Comparison of ENCODE assay signal across 2 cellular contexts in genomic region chr17:57125866-57126265, GRCh38.
TF ChIP-seq lines count a peak whose summit lies in the region.

No MANE protein-coding gene starts in this region.

TF ChIP-seq in HepG2, 621 proteins besides CTCF, POLR2A, EP300 and RAD21:
- TF ChIP-seq ZNF614 (CRISPR knock-in tag; IDR thresholded peaks at IDR 0.05; ENCODE audit: borderline replicate concordance), result no peak
- no peak for TF ChIP-seq HNRNPL (IDR thresholded peaks at IDR 0.05; ENCODE audit: low read depth, low read length)
- TF ChIP-seq RBM22 (optimal IDR thresholded peaks at IDR 0.05; ENCODE audit: low read length), result peak; percentile 45
- no peak for TF ChIP-seq ZNF720 (CRISPR knock-in tag; IDR thresholded peaks at IDR 0.05)

TF ChIP-seq in H1, 55 proteins besides CTCF, POLR2A, EP300 and RAD21:
- TF ChIP-seq SUZ12 (IDR thresholded peaks at IDR 0.05; ENCODE audit: low read length) (no peak), POLR2AphosphoS5 (IDR thresholded peaks at IDR 0.05; ENCODE audit: low read depth, low read length) (peak; percentile 71), NRF1 (IDR thresholded peaks at IDR 0.05; ENCODE audit: low read depth, low read length) (no peak), MAX (IDR thresholded peaks at IDR 0.05) (no peak)
